ENCODE assay signal across 11 cellular contexts in genomic region chr4:75963558-75963957, GRCh38. TPM values are rescaled to one million over a fixed set of nuclear protein-coding genes. Genes with fewer than 3 reads are reported as not detected.
"Had no signal": no experiment of that assay in that cellular context is flagged by ENCODE, and none has a peak within 500 bp of the region (broad histone marks: within the 10 kb centered on the region; RNA-seq: fewer than 3 reads in every experiment).

No MANE protein-coding gene starts in this region.

- DNase-seq: GM23248, GOT3, H7, HFFc6, KBM-7 had no signal

- H2AFZ ChIP-seq: GM23248 had no signal

- FAIRE-seq: HTR-8/SVneo had no signal

- H3K9ac ChIP-seq: GM23248 had no signal

- H3K27ac ChIP-seq: GM23248 had no signal

- H3K4me3 ChIP-seq: GM23248, HAP-1 had no signal

- ATAC-seq: HCT116 had no signal

- H3K27ac Mint-ChIP-seq: HFFc6, IgD-negative memory B cell had no signal

- H3K4me1 ChIP-seq: HAP-1 had no signal

RNA-seq across cellular contexts. Expression of gene CXCL9, which starts 43.8 kb away (rescaled TPM):
- total RNA-seq: GM23248, H4, H7, HFFc6, HT-29 had no signal
- polyA plus RNA-seq: GM23248, IgD-negative memory B cell had no signal

RNA-seq across cellular contexts. Expression of gene CXCL10, which starts 59.7 kb away (rescaled TPM):
- total RNA-seq: GM23248, H7, HFFc6 had no signal
- polyA plus RNA-seq: GM23248 had no signal
